8 cellular contexts compared by ENCODE assay signal in genomic region chr17:6713130-6713917, GRCh38. TPM values are rescaled to one million over a fixed set of nuclear protein-coding genes. Genes with fewer than 3 reads are reported as not detected.
A peak's percentile ranks its signal among the peaks of the same experiment; 100 is the strongest.
DNase-seq lines count a peak whose midpoint lies in the region; ATAC-seq, FAIRE-seq and TF ChIP-seq lines count a peak whose summit lies in the region.

Gene SLC13A5, minus strand, starts transcription at chr17:6713369. Its CDS starts 36 bp downstream, at chr17:6713333.

- H2BK15ac ChIP-seq in IMR-90 (ENCODE audit: low read depth, low read length) = no peak within 1 kb of the TSS

- no peak within 1 kb of the TSS for H3K56ac ChIP-seq in IMR-90 (ENCODE audit: extremely low read depth, insufficient read depth, low read length)

- H2BK120ac ChIP-seq in IMR-90 (ENCODE audit: low read depth, low read length) = no peak within 1 kb of the TSS

- H3K36me3 ChIP-seq in IMR-90 (ENCODE audit: control insufficient read depth, insufficient read depth, low read length) (no peaks in the 10 kb centered on the region), bronchial epithelial cell (ENCODE audit: control insufficient read depth, insufficient read depth, low read length) (no peaks in the 10 kb centered on the region), aorta (ENCODE audit: control insufficient read depth in 1 of 2, insufficient read depth in 2 of 2, low read length in 1 of 2) (no peaks in the 10 kb centered on the region), sigmoid colon (no peaks in the 10 kb centered on the region)

- no peak within 1 kb of the TSS for H3K27ac ChIP-seq in CD4-positive, alpha-beta T cell (ENCODE audit: low read depth, low read length)
- no peak within 1 kb of the TSS for H3K27ac ChIP-seq in IMR-90 (ENCODE audit: insufficient read depth, low read length)
- no peak within 1 kb of the TSS for H3K27ac ChIP-seq in aorta (ENCODE audit: low read depth in 1 of 2, low read length in 2 of 2)
- no peak within 1 kb of the TSS for H3K27ac ChIP-seq in sigmoid colon

- H3K14ac ChIP-seq in IMR-90 (replicated peaks; ENCODE audit: low read depth, low read length) = no peak within 1 kb of the TSS

- H3K9me1 ChIP-seq in IMR-90 (ENCODE audit: insufficient read depth, low read length) = no peaks in the 10 kb centered on the region

- no peak within 1 kb of the TSS for H3K9ac ChIP-seq in IMR-90 (ENCODE audit: low read depth, low read length)

- H2BK5ac ChIP-seq in IMR-90 (ENCODE audit: low read depth, low read length, poor library complexity, severe bottlenecking) = no peak within 1 kb of the TSS

- TF ChIP-seq EP300 in sigmoid colon (IDR thresholded peaks at IDR 0.05) = no peak

- no peak within 1 kb of the TSS for H3K27ac Mint-ChIP-seq in CD4-positive, alpha-beta T cell

- no peaks in the 10 kb centered on the region for H3K79me1 ChIP-seq in IMR-90 (ENCODE audit: low read depth in 1 of 2, low read length in 2 of 2)

- H3K4me3 ChIP-seq in IMR-90 (ENCODE audit: insufficient read depth, low read depth, low read length) (no peak within 1 kb of the TSS; the same call in 1 of the 2 replicates), bronchial epithelial cell (ENCODE audit: low read depth, low read length) (peak within 1 kb of the TSS; percentile 21), aorta (ENCODE audit: low read length in 2 of 2) (no peak within 1 kb of the TSS), sigmoid colon (peak within 1 kb of the TSS in 2 of 4 donors; percentile 17 to 28)

- H3K4me2 ChIP-seq in IMR-90 (ENCODE audit: low read depth, low read length) = peak within 1 kb of the TSS; percentile 2; the same call in 1 of the 2 replicates

- H3K18ac ChIP-seq in IMR-90 (ENCODE audit: low read depth, low read length) = no peak within 1 kb of the TSS

- 2% methylated on average over 45 of the region's 71 CpGs; no CpG with 5 or more reads in 1 of the 2 experiments for WGBS in IMR-90 (ENCODE audit: extremely low coverage in 2 of 2, insufficient read length in 1 of 2), 2 experiments
- WGBS in aorta, 2 donors = 2% methylated on average over 61 to 71 of the region's 71 CpGs
- WGBS in sigmoid colon, 2 donors = 3 to 9% methylated on average over 71 of the region's 71 CpGs

- intact Hi-C loops in CD4-positive, alpha-beta T cell (cut with DNase I, micrococcal nuclease) = no loop called here
- intact Hi-C loops in IMR-90 (cut with micrococcal nuclease) (no loop called here), aorta (cut with DNase I) (no loop called here), sigmoid colon (cut with DNase I) (no loop called here)

- no peak within 1 kb of the TSS for H4K8ac ChIP-seq in IMR-90 (ENCODE audit: low read depth in 2 of 2, low read length in 2 of 2)

- peaks cover 37% of the 10 kb centered on the region for H3K27me3 ChIP-seq in CD4-positive, alpha-beta T cell (ENCODE audit: control insufficient read depth, insufficient read depth, low read length)
- H3K27me3 ChIP-seq in IMR-90 (ENCODE audit: control insufficient read depth, insufficient read depth, low read length) (peaks cover 32% of the 10 kb centered on the region), bronchial epithelial cell (ENCODE audit: control insufficient read depth, insufficient read depth, low read length) (no peaks in the 10 kb centered on the region), aorta (ENCODE audit: control insufficient read depth in 1 of 2, insufficient read depth in 2 of 2, low read length in 1 of 2) (no peaks in the 10 kb centered on the region), sigmoid colon (peaks cover 15 to 58% (median 42%) of the 10 kb centered on the region in 3 donors)

- H3K4me1 Mint-ChIP-seq in CD4-positive, alpha-beta T cell (ENCODE audit: low read depth) = peaks cover 14% of the 10 kb centered on the region

- no peak for TF ChIP-seq RAD21 in IMR-90 (IDR thresholded peaks at IDR 0.05; ENCODE audit: low read length)

- dilution Hi-C loops in IMR-90 (cut with HindIII; ENCODE audit: low sequenced_read_pairs, unreplicated experiment) = no loop called here

- H3K4ac ChIP-seq in IMR-90 (ENCODE audit: low read depth, low read length) = no peak within 1 kb of the TSS

- no peaks in the 10 kb centered on the region for H4K20me1 ChIP-seq in IMR-90 (ENCODE audit: insufficient read depth, low read length)

- H3K9me3 Mint-ChIP-seq in CD4-positive, alpha-beta T cell = no peaks in the 10 kb centered on the region

- POLR2A ChIA-PET in CD4-positive, alpha-beta T cell (lab: Charles Lee) = no interaction called here
- POLR2A ChIA-PET in IMR-90 (lab: Charles Lee; ENCODE audit: unreplicated experiment) = no interaction called here

- H4K91ac ChIP-seq in IMR-90 (ENCODE audit: insufficient read depth, low read depth, low read length) = no peak within 1 kb of the TSS

- no TSS peak for BruUV-seq in IMR-90 (replicated peaks; lab: Mats Ljungman, UMichigan)

- H3K27me3 Mint-ChIP-seq in CD4-positive, alpha-beta T cell = peaks cover 90% of the 10 kb centered on the region

- TF ChIP-seq POLR2A in IMR-90 (IDR thresholded peaks at IDR 0.05; ENCODE audit: low read depth, low read length) (no peak), sigmoid colon (IDR thresholded peaks at IDR 0.05) (no peak)

- H2AK9ac ChIP-seq in IMR-90 (replicated peaks; ENCODE audit: low read depth, low read length, poor library complexity) = no peak within 1 kb of the TSS

- H3K4me1 ChIP-seq in IMR-90 (ENCODE audit: control insufficient read depth, insufficient read depth, low read length) = no peaks in the 10 kb centered on the region
- H3K4me1 ChIP-seq in aorta (ENCODE audit: control insufficient read depth in 1 of 2, insufficient read depth in 2 of 2, low read length in 2 of 2) = no peaks in the 10 kb centered on the region
- peaks cover 0 to 13% (median 10%) of the 10 kb centered on the region in 4 donors for H3K4me1 ChIP-seq in sigmoid colon

- DNase-seq in CD4-positive, alpha-beta T cell = peak in 1 of 10 experiments; percentile 6
- DNase-seq in IMR-90 = no peak
- peak; percentile 4 for DNase-seq in bronchial epithelial cell (ENCODE audit: low read depth)
- DNase-seq in left kidney (ENCODE audit: low read depth, low spot score) = peak; percentile 85
- peak in 1 of 2 donors; percentile 74 for DNase-seq in aorta
- DNase-seq in COR-L47 (lab: John Stamatoyannopoulos, UW) = no peak
- no peak for DNase-seq in sigmoid colon

- H2AFZ ChIP-seq in IMR-90 (replicated peaks; ENCODE audit: low read length, poor library complexity) = peak within 1 kb of the TSS; percentile 81

- H2AK5ac ChIP-seq in IMR-90 (ENCODE audit: low read depth, low read length) = no peak within 1 kb of the TSS

- H4K5ac ChIP-seq in IMR-90 (ENCODE audit: low read depth, low read length) = no peak within 1 kb of the TSS

- no peak for TF ChIP-seq CTCF in CD4-positive, alpha-beta T cell (IDR thresholded peaks at IDR 0.05)
- TF ChIP-seq CTCF in IMR-90 (conservative IDR thresholded peaks at IDR 0.05; ENCODE audit: low read depth, low read length) (peak; percentile 23; the same call in 1 of the 2 replicates), bronchial epithelial cell (IDR thresholded peaks at IDR 0.05; ENCODE audit: insufficient read depth, low read length, severe bottlenecking) (peak; percentile 34), sigmoid colon (IDR thresholded peaks at IDR 0.05) (no peak)

- H3K36me3 Mint-ChIP-seq in CD4-positive, alpha-beta T cell (ENCODE audit: low read depth) = no peaks in the 10 kb centered on the region

- no peaks in the 10 kb centered on the region for H3K9me3 ChIP-seq in CD4-positive, alpha-beta T cell (ENCODE audit: control insufficient read depth, low read length)
- peaks cover 3% of the 10 kb centered on the region for H3K9me3 ChIP-seq in IMR-90 (ENCODE audit: control insufficient read depth, insufficient read depth, low read length)
- H3K9me3 ChIP-seq in aorta (ENCODE audit: control insufficient read depth, low read length) = peaks cover 5% of the 10 kb centered on the region
- H3K9me3 ChIP-seq in sigmoid colon = peaks cover 0 to 5% (median 2%) of the 10 kb centered on the region in 4 donors

- H3K23ac ChIP-seq in IMR-90 (ENCODE audit: low read depth, low read length) = no peak within 1 kb of the TSS

- H3K4me3 Mint-ChIP-seq in CD4-positive, alpha-beta T cell = peak within 1 kb of the TSS; percentile 10

- ATAC-seq in CD4-positive, alpha-beta T cell (ENCODE audit: poor library complexity) = no peak
- peak; percentile 74 for ATAC-seq in IMR-90 (ENCODE audit: low read depth)
- ATAC-seq in aorta (ENCODE audit: low FRiP score) = peak; percentile 29
- ATAC-seq in GM21390 (IDR thresholded peaks at IDR 0.05; ENCODE audit: unreplicated experiment) = no peak

- CTCF ChIA-PET in CD4-positive, alpha-beta T cell (lab: Charles Lee) = interaction anchor here (0.6 kb wide), 1 partner anchor 253 kb away, joined by 3 read pairs; no protein-coding TSS in a partner anchor
- CTCF ChIA-PET in IMR-90 (lab: Yijun Ruan, JAX) = interaction anchor here (1.6 kb wide), 1 partner anchor 198 kb away, joined by 3 read pairs; no protein-coding TSS in a partner anchor

- H2BK20ac ChIP-seq in IMR-90 (ENCODE audit: low read depth, low read length) = no peak within 1 kb of the TSS

- in situ Hi-C loops in IMR-90 (cut with MboI; ENCODE audit: low sequenced_read_pairs) = no loop called here

- no peak for FAIRE-seq in bronchial epithelial cell (lab: Jason Lieb, UNC)

TF ChIP-seq in IMR-90, 13 proteins besides CTCF, POLR2A, EP300 and RAD21 (continues in another document):
- TF ChIP-seq RFX5 (IDR thresholded peaks at IDR 0.05; ENCODE audit: low read depth, low read length) = no peak
- no peak for TF ChIP-seq BHLHE40 (IDR thresholded peaks at IDR 0.05; ENCODE audit: low read depth, low read length)
- TF ChIP-seq RCOR1 (IDR thresholded peaks at IDR 0.05; ENCODE audit: insufficient replicate concordance, low read length) = no peak
- TF ChIP-seq NFE2L2 (IDR thresholded peaks at IDR 0.05; ENCODE audit: low read depth, low read length) = no peak
- TF ChIP-seq MXI1 (IDR thresholded peaks at IDR 0.05; ENCODE audit: borderline replicate concordance, low read depth, low read length) = no peak
- no peak for TF ChIP-seq MAFK (IDR thresholded peaks at IDR 0.05; ENCODE audit: low read depth, low read length)
- TF ChIP-seq USF2 (IDR thresholded peaks at IDR 0.05; ENCODE audit: low read depth, low read length) = no peak
- no peak for TF ChIP-seq CHD1 (IDR thresholded peaks at IDR 0.05; ENCODE audit: low read depth, low read length)

RNA-seq across cellular contexts. Expression of gene SLC13A5, which starts in this region (rescaled TPM):
- total RNA-seq in CD4-positive, alpha-beta T cell = not detected
- not detected in 2 replicates for total RNA-seq in IMR-90 (2012; rRNA removed)
- polyA plus RNA-seq in IMR-90 (2012; rRNA removed) = not detected in 2 replicates
- polyA plus RNA-seq in IMR-90 (2012; cell fraction: cytosol; rRNA removed) = not detected in 2 replicates
- polyA plus RNA-seq in IMR-90 (2012; cell fraction: nucleus; rRNA removed; ENCODE audit: low replicate concordance) = not detected in 2 replicates
- total RNA-seq in bronchial epithelial cell = 0.38 and 0.53 TPM in 2 replicates
- total RNA-seq in aorta = under 1 TPM; 0.10 to 0.36 TPM
- polyA plus RNA-seq in aorta = not detected
- total RNA-seq in sigmoid colon = under 1 TPM in 1 of 4 donors, not detected in 3; 0.14 TPM
- polyA plus RNA-seq in sigmoid colon = under 1 TPM in 2 of 3 donors, not detected in 1; under 0.01 to 0.03 TPM

Comparison
In these comparisons a context has a peak if more than half of its experiments do, and no peak if none do; other contexts are left out.
1. Peak in ATAC-seq and H3K4me2 ChIP-seq in IMR-90; RNA of the gene not detected or under 1 TPM.
2. Peak in DNase-seq and H3K4me3 ChIP-seq in bronchial epithelial cell; RNA of the gene not detected or under 1 TPM.
3. Peak in ATAC-seq in aorta; RNA of the gene not detected or under 1 TPM.
4. CTCF ChIP-seq: peak in IMR-90 (single experiment) and bronchial epithelial cell (single experiment); none in CD4-positive, alpha-beta T cell (single experiment) and sigmoid colon (0 of 4).